In the genomic region with DNA sequence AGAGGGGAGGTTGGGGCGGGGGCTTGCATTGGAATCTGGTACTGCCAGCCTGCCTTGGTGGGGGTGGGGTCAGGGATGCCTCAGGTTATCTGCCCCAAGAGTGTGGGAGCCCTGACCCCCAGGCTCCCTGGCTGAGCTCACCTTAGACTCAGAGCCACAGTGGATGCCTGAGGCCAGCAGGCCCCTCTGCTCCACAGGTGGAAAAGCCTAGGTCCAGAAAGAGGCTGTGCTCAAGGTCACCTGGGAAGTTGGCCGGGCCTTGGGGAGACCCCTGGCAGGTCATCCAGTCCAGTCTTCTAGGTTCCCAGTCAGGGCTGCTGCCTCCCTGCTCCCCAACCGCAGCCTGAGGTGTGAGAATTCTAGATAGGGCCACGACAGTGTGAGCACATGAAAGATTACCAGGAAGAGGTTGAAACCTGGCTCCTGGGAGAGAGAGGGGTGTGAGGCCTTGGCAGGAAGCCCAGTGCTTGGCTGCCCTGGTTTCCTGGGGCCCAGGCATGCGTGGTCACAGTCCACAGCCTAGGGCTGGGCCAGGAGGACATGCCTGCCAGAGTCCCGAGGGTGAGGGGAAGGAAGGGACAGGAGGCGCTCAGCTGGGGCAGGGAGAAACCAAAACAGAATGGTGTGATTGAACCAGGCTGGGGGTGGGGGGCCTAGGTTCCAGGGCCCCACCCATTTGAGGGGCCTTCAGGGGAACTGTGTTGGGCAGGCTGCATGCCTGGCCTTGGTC, we compare ENCODE assay signal across 8 cellular contexts. TPM values are rescaled to one million over a fixed set of nuclear protein-coding genes. Genes with fewer than 3 reads are reported as not detected.
DNase-seq lines count a peak whose midpoint lies in the region; TF ChIP-seq lines count a peak whose summit lies in the region.

No MANE protein-coding gene starts in this region.

- H3K4me1 Mint-ChIP-seq in endodermal cell: peaks cover 9% of the 10 kb centered on the region

- no peak overlapping the region for H3K4me3 ChIP-seq in Peyer's patch
- H3K4me3 ChIP-seq in endodermal cell (ENCODE audit: low read length): no peak overlapping the region
- H3K4me3 ChIP-seq in mucosa of stomach (ENCODE audit: low read length): no peak overlapping the region
- H3K4me3 ChIP-seq in MM.1S (ENCODE audit: low read length): no peak overlapping the region

- no peaks in the 10 kb centered on the region for H3K9me2 ChIP-seq in MM.1S (replicated peaks; ENCODE audit: insufficient read depth, low read length)

- H3K27ac Mint-ChIP-seq in endodermal cell: no peak overlapping the region

- no peak overlapping the region for H2AFZ ChIP-seq in MM.1S (ENCODE audit: low read length)

- H3K36me3 Mint-ChIP-seq in endodermal cell (ENCODE audit: low read depth): peaks cover 10% of the 10 kb centered on the region

- peaks cover 11% of the 10 kb centered on the region for H3K27me3 Mint-ChIP-seq in endodermal cell (ENCODE audit: insufficient read depth)

- WGBS in endodermal cell (ENCODE audit: insufficient coverage in 1 of 2, insufficient read length in 1 of 2), 2 experiments: 82 to 100% methylated on average over 1 to 7 of the region's 7 CpGs

- no peaks in the 10 kb centered on the region for H3F3A ChIP-seq in MM.1S (ENCODE audit: insufficient read depth, low read length)

- no peak overlapping the region for H3K4me3 Mint-ChIP-seq in endodermal cell

- H4K20me1 ChIP-seq in MM.1S (ENCODE audit: insufficient read depth, low read length): no peaks in the 10 kb centered on the region

- H3K4me1 ChIP-seq in Peyer's patch: peaks cover 0 to 42% (median 7%) of the 10 kb centered on the region in 4 donors
- peaks cover 2% of the 10 kb centered on the region for H3K4me1 ChIP-seq in endodermal cell (ENCODE audit: control insufficient read depth, insufficient read depth, low read length)
- H3K4me1 ChIP-seq in mucosa of stomach (ENCODE audit: control insufficient read depth, insufficient read depth, low read length): peaks cover 30% of the 10 kb centered on the region
- no peaks in the 10 kb centered on the region for H3K4me1 ChIP-seq in MM.1S (ENCODE audit: low read length)

- no peaks in the 10 kb centered on the region for H3K9me3 ChIP-seq in Peyer's patch
- no peaks in the 10 kb centered on the region for H3K9me3 ChIP-seq in endodermal cell (ENCODE audit: control insufficient read depth, low read length)
- no peaks in the 10 kb centered on the region for H3K9me3 ChIP-seq in mucosa of stomach (ENCODE audit: control insufficient read depth, low read length)
- H3K9me3 ChIP-seq in MM.1S (replicated peaks; ENCODE audit: insufficient read depth, low read length): no peaks in the 10 kb centered on the region

- DNase-seq in NCI-H2171 treated with DMSO at 0.1 percent for 48 hours (lab: John Stamatoyannopoulos, UW): peak; percentile 18
- no peak for DNase-seq in NCI-H2171 (lab: John Stamatoyannopoulos, UW)
- DNase-seq in Peyer's patch: peak in 2 of 3 donors; percentile 92 to 94
- peak; percentile 57 for DNase-seq in endodermal cell
- no peak for DNase-seq in MM.1S
- DNase-seq in activated CD4-positive, CD25-positive, alpha-beta regulatory T cell (lab: John Stamatoyannopoulos, UW): no peak
- DNase-seq in GM20000 (ENCODE audit: low spot score): no peak

- no peaks in the 10 kb centered on the region for H3K79me2 ChIP-seq in MM.1S (ENCODE audit: low read length)

- H3K27ac ChIP-seq in Peyer's patch (peak overlapping the region in 3 of 4 donors; percentile 49 to 90 (median 83)), endodermal cell (ENCODE audit: low read depth, low read length) (no peak overlapping the region), MM.1S (ENCODE audit: low read length) (no peak overlapping the region)

- H3K9me3 Mint-ChIP-seq in endodermal cell: peaks cover 4% of the 10 kb centered on the region

- TF ChIP-seq CTCF in Peyer's patch (IDR thresholded peaks at IDR 0.05) (no peak), endodermal cell (conservative IDR thresholded peaks at IDR 0.05) (no peak), MM.1S (IDR thresholded peaks at IDR 0.05; ENCODE audit: low read length) (no peak), GM20000 (IDR thresholded peaks at IDR 0.05; ENCODE audit: extremely low read depth, missing control alignments) (no peak)

- H3K9ac ChIP-seq in endodermal cell (ENCODE audit: extremely low read depth, low read length, poor library complexity, severe bottlenecking) (no peak overlapping the region), mucosa of stomach (ENCODE audit: low read length) (peak overlapping the region; percentile 4), MM.1S (ENCODE audit: low read length) (no peak overlapping the region)

- H3K4me2 ChIP-seq in MM.1S (ENCODE audit: low read depth, low read length): no peak overlapping the region

- peak; percentile 50 to 64 for TF ChIP-seq POLR2A in Peyer's patch (IDR thresholded peaks at IDR 0.05)

- H3K27me3 ChIP-seq in Peyer's patch: no peaks in the 10 kb centered on the region
- peaks cover 9% of the 10 kb centered on the region for H3K27me3 ChIP-seq in endodermal cell (ENCODE audit: control insufficient read depth, insufficient read depth, low read length, poor library complexity, severe bottlenecking)
- H3K27me3 ChIP-seq in mucosa of stomach (ENCODE audit: control insufficient read depth, insufficient read depth, low read length): no peaks in the 10 kb centered on the region
- no peaks in the 10 kb centered on the region for H3K27me3 ChIP-seq in MM.1S (replicated peaks; ENCODE audit: insufficient read depth, low read length)

- peaks cover 0 to 8% (median 0%) of the 10 kb centered on the region in 3 donors for H3K36me3 ChIP-seq in Peyer's patch
- peaks cover 6% of the 10 kb centered on the region for H3K36me3 ChIP-seq in endodermal cell (ENCODE audit: control insufficient read depth, insufficient read depth, low read length)
- H3K36me3 ChIP-seq in mucosa of stomach (ENCODE audit: control insufficient read depth, insufficient read depth, low read length): no peaks in the 10 kb centered on the region
- no peaks in the 10 kb centered on the region for H3K36me3 ChIP-seq in MM.1S (replicated peaks; ENCODE audit: insufficient read depth, low read length)

RNA-seq across cellular contexts. Expression of a gene that starts 4.9 kb away (rescaled TPM):
- 10 to 100 TPM; 17.7 to 28.5 (median 21.3) TPM for total RNA-seq in Peyer's patch
- total RNA-seq in endodermal cell: 10 to 100 TPM; 17.0 to 17.1 TPM
- polyA plus RNA-seq in endodermal cell (2013, experiment 1 of 2): 14.4 TPM
- 16.7 TPM for polyA plus RNA-seq in endodermal cell (2013, experiment 2 of 2)

Comparison
In these comparisons a context has a peak if more than half of its experiments do, and no peak if none do; other contexts are left out.
1. DNase-seq: peak in NCI-H2171 treated with DMSO at 0.1 percent for 48 hours (single experiment), Peyer's patch (2 of 3) and endodermal cell (single experiment); none in NCI-H2171 (single experiment), MM.1S (single experiment), activated CD4-positive, CD25-positive, alpha-beta regulatory T cell (0 of 4) and GM20000 (single experiment).
2. H3K27ac ChIP-seq: peak in Peyer's patch (3 of 4); none in endodermal cell (single experiment) and MM.1S (single experiment).